ENCODE assay signal across 1 cellular context in the genomic region with DNA sequence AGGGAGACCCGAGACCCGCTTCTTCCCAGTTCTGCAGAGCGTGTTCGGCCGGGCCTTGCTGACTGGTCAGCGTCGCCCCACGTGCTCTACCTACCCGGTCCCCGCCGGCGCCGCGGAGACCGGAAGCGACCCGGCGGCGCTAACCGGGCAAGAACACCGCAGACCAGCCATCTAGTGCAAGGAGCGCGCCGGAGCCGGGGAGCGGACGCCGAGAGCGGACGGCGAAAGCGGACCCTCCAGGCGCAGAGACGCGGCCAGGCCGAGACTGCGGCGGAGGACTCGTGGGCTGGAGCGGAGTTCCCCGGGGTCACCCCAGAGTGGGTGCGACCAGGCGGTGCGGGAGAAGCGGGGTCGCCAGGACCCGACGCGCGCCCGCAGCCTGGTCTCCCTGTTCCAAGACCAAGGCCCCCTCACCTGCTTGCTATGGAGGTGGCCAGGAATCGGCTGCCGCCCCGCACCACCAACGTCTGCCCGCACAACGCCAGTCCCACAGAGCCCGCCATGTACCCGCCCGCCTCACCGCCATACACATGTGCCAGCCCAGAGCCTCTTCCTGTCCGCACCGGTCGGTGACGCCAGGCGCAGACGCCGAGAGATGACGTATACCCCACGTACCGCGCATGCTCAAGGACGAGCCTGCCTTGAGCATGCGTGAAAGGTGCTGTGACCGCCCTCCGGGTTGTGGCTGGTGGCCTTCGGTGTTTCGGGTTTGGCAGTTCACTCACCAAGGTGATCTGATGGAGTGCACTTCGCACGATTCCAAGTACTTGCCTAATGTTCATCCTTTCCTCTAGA.
TF ChIP-seq lines count a peak whose summit lies in the region.

A gene with protein sequence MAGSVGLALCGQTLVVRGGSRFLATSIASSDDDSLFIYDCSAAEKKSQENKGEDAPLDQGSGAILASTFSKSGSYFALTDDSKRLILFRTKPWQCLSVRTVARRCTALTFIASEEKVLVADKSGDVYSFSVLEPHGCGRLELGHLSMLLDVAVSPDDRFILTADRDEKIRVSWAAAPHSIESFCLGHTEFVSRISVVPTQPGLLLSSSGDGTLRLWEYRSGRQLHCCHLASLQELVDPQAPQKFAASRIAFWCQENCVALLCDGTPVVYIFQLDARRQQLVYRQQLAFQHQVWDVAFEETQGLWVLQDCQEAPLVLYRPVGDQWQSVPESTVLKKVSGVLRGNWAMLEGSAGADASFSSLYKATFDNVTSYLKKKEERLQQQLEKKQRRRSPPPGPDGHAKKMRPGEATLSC (minus strand): TSS at position 547 of the 795 bp plus-strand sequence. CDS start 44 bp downstream, at position 503.

TF ChIP-seq in K562, 482 proteins besides CTCF, POLR2A, EP300 and RAD21 (continued from another document and continues in another):
- no peak for TF ChIP-seq ZNF407 (IDR thresholded peaks at IDR 0.05; ENCODE audit: low read depth)
- TF ChIP-seq ZBTB1 (CRISPR knock-in tag; IDR thresholded peaks at IDR 0.05; ENCODE audit: borderline replicate concordance, low read depth), result peak; percentile 80
- 0 out of 2 replicates have a peak, but pooled peaks have one; percentile 4 for TF ChIP-seq SMARCE1 (IDR thresholded peaks at IDR 0.05)
- no peak for TF ChIP-seq ZNF140 (CRISPR knock-in tag; IDR thresholded peaks at IDR 0.05)
- no peak for TF ChIP-seq SMAD3 (CRISPR knock-in tag; conservative IDR thresholded peaks at IDR 0.05)
- 0 out of 4 replicates have a peak, but pooled peaks of 1 of the 2 experiments have one; percentile 3 for TF ChIP-seq RCOR1 (IDR thresholded peaks at IDR 0.05; ENCODE audit: borderline replicate concordance in 1 of 2, low read depth in 2 of 2, low read length in 2 of 2)
- TF ChIP-seq AFF4 (CRISPR knock-in tag; IDR thresholded peaks at IDR 0.05), result peak; percentile 91
- no peak for TF ChIP-seq ZKSCAN8 (CRISPR knock-in tag; IDR thresholded peaks at IDR 0.05)
- no peak for TF ChIP-seq CBX8 (IDR thresholded peaks at IDR 0.05; ENCODE audit: borderline replicate concordance, extremely low read depth, low read depth, low read length, poor library complexity, severe bottlenecking)
- TF ChIP-seq TEAD2 (tag; IDR thresholded peaks at IDR 0.05), result no peak
- TF ChIP-seq ZNF280B (CRISPR knock-in tag; IDR thresholded peaks at IDR 0.05), result no peak
- no peak; the same call in 1 of the 2 replicates for TF ChIP-seq ZNF347 (CRISPR knock-in tag; IDR thresholded peaks at IDR 0.05; ENCODE audit: low read depth)
- TF ChIP-seq ZKSCAN3 (CRISPR knock-in tag; IDR thresholded peaks at IDR 0.05), result no peak
- no peak for TF ChIP-seq ZNF165 (CRISPR knock-in tag; IDR thresholded peaks at IDR 0.05; ENCODE audit: borderline replicate concordance)
- no peak for TF ChIP-seq MCM5 (IDR thresholded peaks at IDR 0.05; ENCODE audit: low read depth)
- TF ChIP-seq ZC3H4 (CRISPR knock-in tag; IDR thresholded peaks at IDR 0.05; ENCODE audit: borderline replicate concordance), result peak; percentile 70; the same call in 1 of the 2 replicates
- no peak for TF ChIP-seq ZNF436 (CRISPR knock-in tag; IDR thresholded peaks at IDR 0.05)
- no peak for TF ChIP-seq ZC3H8 (IDR thresholded peaks at IDR 0.05)
- TF ChIP-seq NFRKB (IDR thresholded peaks at IDR 0.05; ENCODE audit: low read depth), result peak; percentile 91
- no peak for TF ChIP-seq HDGF (IDR thresholded peaks at IDR 0.05)
- TF ChIP-seq PBX2 (CRISPR knock-in tag; IDR thresholded peaks at IDR 0.05; ENCODE audit: low read depth), result no peak
- TF ChIP-seq PBX2 (tag; conservative IDR thresholded peaks at IDR 0.05; ENCODE audit: low read depth), result no peak
- TF ChIP-seq HMG20B (CRISPR knock-in tag; IDR thresholded peaks at IDR 0.05), result no peak
- 0 out of 2 replicates have a peak, but pooled peaks have one; percentile 18 for TF ChIP-seq KLF6 (CRISPR knock-in tag; IDR thresholded peaks at IDR 0.05; ENCODE audit: borderline replicate concordance)
- TF ChIP-seq ZNF263 (CRISPR knock-in tag; IDR thresholded peaks at IDR 0.05; ENCODE audit: borderline replicate concordance), result 0 out of 2 replicates have a peak, but pooled peaks have one; percentile 19
- no peak for TF ChIP-seq MCM3 (IDR thresholded peaks at IDR 0.05)
- no peak; the same call in 1 of the 2 replicates for TF ChIP-seq KAT7 (CRISPR knock-in tag; IDR thresholded peaks at IDR 0.05; ENCODE audit: borderline replicate concordance)
- TF ChIP-seq CBFB (CRISPR knock-in tag; IDR thresholded peaks at IDR 0.05), result peak; percentile 75
- no peak for TF ChIP-seq HDAC6 (IDR thresholded peaks at IDR 0.05; ENCODE audit: low read depth, low read length)
- TF ChIP-seq SNRNP70 (optimal IDR thresholded peaks at IDR 0.05; ENCODE audit: low read depth, low read length), result no peak
- TF ChIP-seq, protein P1, sequence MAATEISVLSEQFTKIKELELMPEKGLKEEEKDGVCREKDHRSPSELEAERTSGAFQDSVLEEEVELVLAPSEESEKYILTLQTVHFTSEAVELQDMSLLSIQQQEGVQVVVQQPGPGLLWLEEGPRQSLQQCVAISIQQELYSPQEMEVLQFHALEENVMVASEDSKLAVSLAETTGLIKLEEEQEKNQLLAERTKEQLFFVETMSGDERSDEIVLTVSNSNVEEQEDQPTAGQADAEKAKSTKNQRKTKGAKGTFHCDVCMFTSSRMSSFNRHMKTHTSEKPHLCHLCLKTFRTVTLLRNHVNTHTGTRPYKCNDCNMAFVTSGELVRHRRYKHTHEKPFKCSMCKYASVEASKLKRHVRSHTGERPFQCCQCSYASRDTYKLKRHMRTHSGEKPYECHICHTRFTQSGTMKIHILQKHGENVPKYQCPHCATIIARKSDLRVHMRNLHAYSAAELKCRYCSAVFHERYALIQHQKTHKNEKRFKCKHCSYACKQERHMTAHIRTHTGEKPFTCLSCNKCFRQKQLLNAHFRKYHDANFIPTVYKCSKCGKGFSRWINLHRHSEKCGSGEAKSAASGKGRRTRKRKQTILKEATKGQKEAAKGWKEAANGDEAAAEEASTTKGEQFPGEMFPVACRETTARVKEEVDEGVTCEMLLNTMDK (IDR thresholded peaks at IDR 0.05; ENCODE audit: borderline replicate concordance, insufficient read depth, low read depth, low read length, poor library complexity, severe bottlenecking), result no peak
- no peak for TF ChIP-seq CHD4 (IDR thresholded peaks at IDR 0.05; ENCODE audit: insufficient read depth, insufficient replicate concordance, low read depth, low read length, poor library complexity, severe bottlenecking)
- no peak for TF ChIP-seq ZNF324 (CRISPR knock-in tag; IDR thresholded peaks at IDR 0.05)
- no peak for TF ChIP-seq SMARCB1 (IDR thresholded peaks at IDR 0.05; ENCODE audit: insufficient read length, low read depth)
- TF ChIP-seq CC2D1A (IDR thresholded peaks at IDR 0.05), result no peak
- TF ChIP-seq, protein P2, sequence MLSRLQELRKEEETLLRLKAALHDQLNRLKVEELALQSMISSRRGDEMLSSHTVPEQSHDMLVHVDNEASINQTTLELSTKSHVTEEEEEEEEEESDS (CRISPR knock-in tag; IDR thresholded peaks at IDR 0.05), result no peak
- TF ChIP-seq ZNF57 (CRISPR knock-in tag; IDR thresholded peaks at IDR 0.05), result no peak
